In the genomic region with DNA sequence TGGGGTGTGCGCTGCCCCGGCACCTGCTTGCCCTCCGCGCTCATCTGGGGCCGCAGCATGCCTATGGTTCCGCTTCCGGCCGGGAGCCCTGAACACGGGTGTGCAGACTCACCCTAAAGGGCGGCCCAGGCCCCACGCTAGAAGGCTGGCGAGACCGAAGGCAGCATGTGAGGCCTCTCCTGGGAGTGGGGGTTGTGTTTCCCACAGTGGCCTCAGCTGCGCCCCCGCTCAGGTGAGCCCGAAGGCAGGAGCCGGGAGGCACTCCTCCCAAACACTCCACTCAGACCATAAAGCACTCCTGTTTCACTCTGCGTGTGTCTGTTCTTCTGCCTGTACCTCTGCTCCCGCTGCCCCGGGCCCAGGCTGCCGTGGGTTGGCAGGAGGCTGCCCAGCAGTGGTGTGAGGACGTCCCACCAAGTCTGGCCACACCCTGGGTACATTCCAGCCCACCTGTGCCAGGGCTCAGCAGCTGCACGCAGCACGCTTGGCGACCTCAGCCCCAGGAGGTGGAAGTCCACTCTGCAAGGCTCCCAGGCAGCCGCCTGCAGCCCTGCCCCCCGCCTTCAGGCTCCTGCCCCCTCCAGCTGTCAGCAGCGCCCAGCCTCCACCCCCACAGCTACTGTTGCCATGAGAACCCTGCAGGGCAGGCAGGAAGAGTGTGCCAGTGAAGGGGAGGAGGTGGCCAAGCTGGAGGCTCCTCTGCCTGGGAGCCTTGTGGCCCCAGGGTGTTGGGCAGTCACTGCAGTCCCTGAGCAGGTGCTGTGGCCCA, we compare ENCODE assay signal across 8 cellular contexts. TPM values are rescaled to one million over a fixed set of nuclear protein-coding genes. Genes with fewer than 3 reads are reported as not detected.
DNase-seq lines count a peak whose midpoint lies in the region; ATAC-seq and TF ChIP-seq lines count a peak whose summit lies in the region.
"Had no signal": no experiment of that assay in that cellular context is flagged by ENCODE, and none has a peak within 500 bp of the region (broad histone marks: within the 10 kb centered on the region; RNA-seq: fewer than 3 reads in every experiment).

No MANE protein-coding gene starts in this region.

- H3K27ac ChIP-seq in aorta (ENCODE audit: low read depth in 1 of 2, low read length in 2 of 2) (no peak overlapping the region), gastroesophageal sphincter (no peak overlapping the region)
- H3K27ac ChIP-seq: SJSA1 had no signal

- peaks cover 34% of the 10 kb centered on the region for H3K4me1 Mint-ChIP-seq in nephron progenitor cell

- no peak for ATAC-seq in HG03354 (IDR thresholded peaks at IDR 0.05; ENCODE audit: poor library complexity, severe bottlenecking, unreplicated experiment)
- no peak for ATAC-seq in aorta (ENCODE audit: low FRiP score)
- ATAC-seq in gastroesophageal sphincter: no peak

- no peak overlapping the region for H3K4me3 Mint-ChIP-seq in nephron progenitor cell

- WGBS in aorta, 2 donors: 63 to 65% methylated on average over 28 of the region's 28 CpGs
- 20 to 79% methylated on average over 1 to 5 of the region's 28 CpGs for WGBS in gastroesophageal sphincter (ENCODE audit: low coverage in 1 of 2), 2 donors

- TF ChIP-seq POLR2A in gastroesophageal sphincter (IDR thresholded peaks at IDR 0.05): no peak

- TF ChIP-seq EP300 in gastroesophageal sphincter (IDR thresholded peaks at IDR 0.05): no peak

- H3K27ac Mint-ChIP-seq in nephron progenitor cell: peak overlapping the region; percentile 83

- H3K27me3 Mint-ChIP-seq in nephron progenitor cell (ENCODE audit: low read depth, poor library complexity): no peaks in the 10 kb centered on the region

- no peaks in the 10 kb centered on the region for H3K36me3 Mint-ChIP-seq in nephron progenitor cell (ENCODE audit: low read depth)

- no peaks in the 10 kb centered on the region for H3K4me1 ChIP-seq in aorta (ENCODE audit: control insufficient read depth in 1 of 2, insufficient read depth in 2 of 2, low read length in 2 of 2)
- peaks cover 0 to 55% (median 29%) of the 10 kb centered on the region in 3 donors for H3K4me1 ChIP-seq in gastroesophageal sphincter

- DNase-seq in HT-29 (ENCODE audit: low spot score) (peak; percentile 87), NCI-H510A treated with DMSO at 0.1 percent for 48 hours (lab: John Stamatoyannopoulos, UW) (peak; percentile 75), choroid plexus epithelial cell (ENCODE audit: low read depth) (peak; percentile 66), nephron progenitor cell (peak; percentile 55), aorta (no peak)

- no peaks in the 10 kb centered on the region for H3K36me3 ChIP-seq in aorta (ENCODE audit: control insufficient read depth in 1 of 2, insufficient read depth in 2 of 2, low read length in 1 of 2)
- peaks cover 0 to 50% of the 10 kb centered on the region in 2 donors for H3K36me3 ChIP-seq in gastroesophageal sphincter

- no peak overlapping the region for H3K4me3 ChIP-seq in choroid plexus epithelial cell (ENCODE audit: low read depth, low read length)
- no peak overlapping the region for H3K4me3 ChIP-seq in aorta (ENCODE audit: low read length in 2 of 2)
- no peak overlapping the region for H3K4me3 ChIP-seq in gastroesophageal sphincter
- H3K4me3 ChIP-seq: SJSA1 had no signal

- TF ChIP-seq CTCF in choroid plexus epithelial cell (conservative IDR thresholded peaks at IDR 0.05; ENCODE audit: low read depth, low read length) (no peak), nephron progenitor cell (IDR thresholded peaks at IDR 0.05) (no peak), gastroesophageal sphincter (IDR thresholded peaks at IDR 0.05) (no peak)

- H3K9me3 Mint-ChIP-seq in nephron progenitor cell: no peaks in the 10 kb centered on the region

- H3K9me3 ChIP-seq in aorta (ENCODE audit: control insufficient read depth, low read length): no peaks in the 10 kb centered on the region
- H3K9me3 ChIP-seq in gastroesophageal sphincter: no peaks in the 10 kb centered on the region
- H3K9me3 ChIP-seq: SJSA1 had no signal

- H3K27me3 ChIP-seq in aorta (ENCODE audit: control insufficient read depth in 1 of 2, insufficient read depth in 2 of 2, low read length in 1 of 2) (no peaks in the 10 kb centered on the region), gastroesophageal sphincter (peaks cover 36% of the 10 kb centered on the region)

- intact Hi-C loops in aorta (cut with DNase I): loop anchor here in 1 of 2 donors (5.0 to 10.0 kb wide), 2 partner anchors 34 to 154 kb away; a partner anchor contains a TSS

RNA-seq across cellular contexts. Expression of a gene that starts 1.2 kb away (rescaled TPM):
- 9.0 and 9.4 TPM in 2 replicates for total RNA-seq in HT-29 (2014; rRNA removed; shearing (Covaris generic))
- total RNA-seq in aorta (1 to 10 TPM; 6.1 to 6.2 TPM), gastroesophageal sphincter (10 to 100 TPM in 1 of 4 donors, 1 to 10 TPM in 3; 2.5 to 10.9 (median 5.7) TPM)
- 10 to 100 TPM in 1 of 2 donors, under 1 TPM in 1; 0.63 to 26.9 TPM for polyA plus RNA-seq in aorta

RNA-seq across cellular contexts. Expression of a gene that starts 8.1 kb away (rescaled TPM):
- total RNA-seq in HT-29 (2014; rRNA removed; shearing (Covaris generic)): 230 and 232 TPM in 2 replicates
- total RNA-seq in aorta (10 to 100 TPM; 65.6 to 84.1 TPM), gastroesophageal sphincter (10 to 100 TPM; 33.7 to 63.5 (median 43.7) TPM)
- polyA plus RNA-seq in aorta: 100 to 1,000 TPM; 129 to 165 TPM

RNA-seq across cellular contexts. Expression of a gene that starts 11.1 kb away (rescaled TPM):
- total RNA-seq in HT-29 (2014; rRNA removed; shearing (Covaris generic)): 14.9 and 29.8 TPM in 2 replicates
- total RNA-seq in aorta: 1 to 10 TPM; 2.4 to 5.0 TPM
- 10 to 100 TPM in 1 of 2 donors, 1 to 10 TPM in 1; 2.6 to 19.0 TPM for polyA plus RNA-seq in aorta
- total RNA-seq in gastroesophageal sphincter: 1 to 10 TPM; 1.0 to 2.2 (median 1.8) TPM

RNA-seq across cellular contexts. Expression of a gene that starts 25.0 kb away (rescaled TPM):
- total RNA-seq in HT-29 (2014; rRNA removed; shearing (Covaris generic)): 428 and 484 TPM in 2 replicates
- total RNA-seq in aorta (100 to 1,000 TPM; 193 to 223 TPM), gastroesophageal sphincter (100 to 1,000 TPM; 283 to 353 (median 323) TPM)
- polyA plus RNA-seq in aorta: 100 to 1,000 TPM; 421 to 505 TPM

RNA-seq across cellular contexts. Expression of a gene that starts 33.3 kb away (rescaled TPM):
- 242 and 247 TPM in 2 replicates for total RNA-seq in HT-29 (2014; rRNA removed; shearing (Covaris generic))
- 10 to 100 TPM; 47.2 to 52.0 TPM for total RNA-seq in aorta
- polyA plus RNA-seq in aorta: 10 to 100 TPM; 31.3 to 76.1 TPM
- total RNA-seq in gastroesophageal sphincter: 100 to 1,000 TPM in 1 of 4 donors, 10 to 100 TPM in 3; 54.8 to 109 (median 71.2) TPM

Comparison
In these comparisons a context has a peak if more than half of its experiments do, and no peak if none do; other contexts are left out.
1. DNase-seq: peak in HT-29 (single experiment), NCI-H510A treated with DMSO at 0.1 percent for 48 hours (single experiment), choroid plexus epithelial cell (single experiment) and nephron progenitor cell (single experiment); none in aorta (0 of 2).